1 cellular context compared by ENCODE assay signal in genomic region chr17:21007646-21008045, GRCh38.
TF ChIP-seq lines count a peak whose summit lies in the region.

No MANE protein-coding gene starts in this region.

TF ChIP-seq in GM12878, 131 proteins besides CTCF, POLR2A, EP300 and RAD21:
- TF ChIP-seq CREB1 (IDR thresholded peaks at IDR 0.05; ENCODE audit: low read depth) (no peak), SREBF1 (IDR thresholded peaks at IDR 0.05; ENCODE audit: low read length) (no peak), KAT2A (conservative IDR thresholded peaks at IDR 0.05; ENCODE audit: control insufficient read depth, low read depth, low read length) (no peak), BHLHE40 (IDR thresholded peaks at IDR 0.05; ENCODE audit: borderline replicate concordance in 1 of 2, low read depth in 2 of 2, low read length in 1 of 2) (no peak), IRF4 (IDR thresholded peaks at IDR 0.05; ENCODE audit: low read depth, low read length) (no peak), ZNF217 (IDR thresholded peaks at IDR 0.05) (no peak), CHD1 (IDR thresholded peaks at IDR 0.05; ENCODE audit: low read depth, low read length) (no peak), GATAD2B (conservative IDR thresholded peaks at IDR 0.05; ENCODE audit: low read depth) (no peak), MEF2A (IDR thresholded peaks at IDR 0.05; ENCODE audit: insufficient read depth, low read depth, low read length) (no peak), NR2C1 (IDR thresholded peaks at IDR 0.05) (no peak), RCOR1 (conservative IDR thresholded peaks at IDR 0.05; ENCODE audit: low read depth, low read length) (no peak), BCL11A (IDR thresholded peaks at IDR 0.05; ENCODE audit: low read depth, low read length) (no peak)
- TF ChIP-seq, protein P1, sequence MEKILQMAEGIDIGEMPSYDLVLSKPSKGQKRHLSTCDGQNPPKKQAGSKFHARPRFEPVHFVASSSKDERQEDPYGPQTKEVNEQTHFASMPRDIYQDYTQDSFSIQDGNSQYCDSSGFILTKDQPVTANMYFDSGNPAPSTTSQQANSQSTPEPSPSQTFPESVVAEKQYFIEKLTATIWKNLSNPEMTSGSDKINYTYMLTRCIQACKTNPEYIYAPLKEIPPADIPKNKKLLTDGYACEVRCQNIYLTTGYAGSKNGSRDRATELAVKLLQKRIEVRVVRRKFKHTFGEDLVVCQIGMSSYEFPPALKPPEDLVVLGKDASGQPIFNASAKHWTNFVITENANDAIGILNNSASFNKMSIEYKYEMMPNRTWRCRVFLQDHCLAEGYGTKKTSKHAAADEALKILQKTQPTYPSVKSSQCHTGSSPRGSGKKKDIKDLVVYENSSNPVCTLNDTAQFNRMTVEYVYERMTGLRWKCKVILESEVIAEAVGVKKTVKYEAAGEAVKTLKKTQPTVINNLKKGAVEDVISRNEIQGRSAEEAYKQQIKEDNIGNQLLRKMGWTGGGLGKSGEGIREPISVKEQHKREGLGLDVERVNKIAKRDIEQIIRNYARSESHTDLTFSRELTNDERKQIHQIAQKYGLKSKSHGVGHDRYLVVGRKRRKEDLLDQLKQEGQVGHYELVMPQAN (conservative IDR thresholded peaks at IDR 0.05) = no peak
- TF ChIP-seq, protein P2, sequence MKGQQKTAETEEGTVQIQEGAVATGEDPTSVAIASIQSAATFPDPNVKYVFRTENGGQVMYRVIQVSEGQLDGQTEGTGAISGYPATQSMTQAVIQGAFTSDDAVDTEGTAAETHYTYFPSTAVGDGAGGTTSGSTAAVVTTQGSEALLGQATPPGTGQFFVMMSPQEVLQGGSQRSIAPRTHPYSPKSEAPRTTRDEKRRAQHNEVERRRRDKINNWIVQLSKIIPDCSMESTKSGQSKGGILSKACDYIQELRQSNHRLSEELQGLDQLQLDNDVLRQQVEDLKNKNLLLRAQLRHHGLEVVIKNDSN (IDR thresholded peaks at IDR 0.05; ENCODE audit: borderline replicate concordance, extremely low read length, insufficient read depth, low read depth, low read length) = no peak
- TF ChIP-seq, protein P3, sequence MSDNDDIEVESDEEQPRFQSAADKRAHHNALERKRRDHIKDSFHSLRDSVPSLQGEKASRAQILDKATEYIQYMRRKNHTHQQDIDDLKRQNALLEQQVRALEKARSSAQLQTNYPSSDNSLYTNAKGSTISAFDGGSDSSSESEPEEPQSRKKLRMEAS (IDR thresholded peaks at IDR 0.05; ENCODE audit: low read depth, low read length) = no peak
- TF ChIP-seq, protein P4, sequence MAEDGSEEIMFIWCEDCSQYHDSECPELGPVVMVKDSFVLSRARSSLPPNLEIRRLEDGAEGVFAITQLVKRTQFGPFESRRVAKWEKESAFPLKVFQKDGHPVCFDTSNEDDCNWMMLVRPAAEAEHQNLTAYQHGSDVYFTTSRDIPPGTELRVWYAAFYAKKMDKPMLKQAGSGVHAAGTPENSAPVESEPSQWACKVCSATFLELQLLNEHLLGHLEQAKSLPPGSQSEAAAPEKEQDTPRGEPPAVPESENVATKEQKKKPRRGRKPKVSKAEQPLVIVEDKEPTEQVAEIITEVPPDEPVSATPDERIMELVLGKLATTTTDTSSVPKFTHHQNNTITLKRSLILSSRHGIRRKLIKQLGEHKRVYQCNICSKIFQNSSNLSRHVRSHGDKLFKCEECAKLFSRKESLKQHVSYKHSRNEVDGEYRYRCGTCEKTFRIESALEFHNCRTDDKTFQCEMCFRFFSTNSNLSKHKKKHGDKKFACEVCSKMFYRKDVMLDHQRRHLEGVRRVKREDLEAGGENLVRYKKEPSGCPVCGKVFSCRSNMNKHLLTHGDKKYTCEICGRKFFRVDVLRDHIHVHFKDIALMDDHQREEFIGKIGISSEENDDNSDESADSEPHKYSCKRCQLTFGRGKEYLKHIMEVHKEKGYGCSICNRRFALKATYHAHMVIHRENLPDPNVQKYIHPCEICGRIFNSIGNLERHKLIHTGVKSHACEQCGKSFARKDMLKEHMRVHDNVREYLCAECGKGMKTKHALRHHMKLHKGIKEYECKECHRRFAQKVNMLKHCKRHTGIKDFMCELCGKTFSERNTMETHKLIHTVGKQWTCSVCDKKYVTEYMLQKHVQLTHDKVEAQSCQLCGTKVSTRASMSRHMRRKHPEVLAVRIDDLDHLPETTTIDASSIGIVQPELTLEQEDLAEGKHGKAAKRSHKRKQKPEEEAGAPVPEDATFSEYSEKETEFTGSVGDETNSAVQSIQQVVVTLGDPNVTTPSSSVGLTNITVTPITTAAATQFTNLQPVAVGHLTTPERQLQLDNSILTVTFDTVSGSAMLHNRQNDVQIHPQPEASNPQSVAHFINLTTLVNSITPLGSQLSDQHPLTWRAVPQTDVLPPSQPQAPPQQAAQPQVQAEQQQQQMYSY (CRISPR knock-in tag; IDR thresholded peaks at IDR 0.05) = no peak
